Comparison of ENCODE assay signal across 13 cellular contexts in the genomic region with DNA sequence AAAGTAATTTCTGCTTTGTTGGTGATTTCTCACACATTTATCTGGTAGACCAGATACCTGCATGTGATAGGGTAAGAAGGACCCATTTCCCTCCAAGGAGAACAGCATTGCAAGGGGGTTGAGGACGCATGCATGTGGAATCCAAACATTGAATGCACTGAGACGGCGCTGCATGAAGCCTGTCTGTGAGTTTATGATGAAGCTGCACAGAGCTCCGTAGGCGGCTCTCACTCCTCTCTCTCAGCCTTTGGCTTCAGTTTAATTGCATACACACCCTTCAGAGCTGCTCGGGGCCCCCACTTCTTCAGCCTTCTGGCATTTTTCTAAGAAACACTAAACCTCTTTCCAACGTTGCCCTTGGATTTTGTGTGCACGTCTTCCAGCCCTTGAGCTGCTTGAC.
"Had no signal": no experiment of that assay in that cellular context is flagged by ENCODE, and none has a peak within 500 bp of the region (broad histone marks: within the 10 kb centered on the region; RNA-seq: fewer than 3 reads in every experiment).

No MANE protein-coding gene starts in this region.

- DNase-seq: activated CD4-positive, alpha-beta T cell treated with anti-CD3 and anti-CD28 coated beads, Interleukin-2, amount 50 U/mL, for 4 hours; activated gamma-delta T cell; activated T-cell treated with anti-CD3 and anti-CD28 coated beads, Interleukin-2, amount 50 U/mL, for 48 hours; esophagus squamous epithelium; foreskin melanocyte; heart left ventricle; mucosa of descending colon; spleen; stimulated activated CD4-positive, alpha-beta T cell treated with anti-CD3 and anti-CD28 coated beads, Interleukin-1b, Interleukin-23, amount 100 ng/mL, for 48 hours; T-helper 9 cell had no signal

- ATAC-seq: activated CD4-positive, CD25-positive, alpha-beta regulatory T cell treated with anti-CD3 and anti-CD28 coated beads, Interleukin-2, amount 50 U/mL, for 24 hours; activated naive CD4-positive, alpha-beta T cell treated with anti-CD3 and anti-CD28 coated beads, Interleukin-2, amount 50 U/mL, for 72 hours; mucosa of descending colon had no signal

- H3K27me3 ChIP-seq: esophagus squamous epithelium, heart left ventricle, spleen had no signal

- H3K4me3 ChIP-seq: mucosa of descending colon had no signal

- H3K36me3 ChIP-seq: esophagus squamous epithelium, heart left ventricle, spleen, thoracic aorta had no signal

- H3K9me3 ChIP-seq: esophagus squamous epithelium, heart left ventricle, mucosa of descending colon, thoracic aorta had no signal
